6 cellular contexts compared by ENCODE assay signal in the genomic region with DNA sequence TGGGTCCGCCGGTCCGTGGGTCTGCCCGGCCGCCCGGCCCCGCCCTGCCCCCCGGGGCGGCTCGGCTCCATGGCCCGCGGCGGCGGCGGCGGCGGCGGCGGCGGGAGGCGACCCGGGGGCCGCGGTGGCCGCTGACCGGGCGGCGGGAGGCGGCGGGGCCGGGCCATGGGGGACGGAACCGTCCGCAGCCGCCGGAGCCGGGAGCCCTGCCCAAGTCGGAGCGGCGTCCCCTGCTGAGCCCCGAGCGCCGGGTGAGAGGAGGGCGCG. TPM values are rescaled to one million over a fixed set of nuclear protein-coding genes. Genes with fewer than 3 reads are reported as not detected.
DNase-seq lines count a peak whose midpoint lies in the region; TF ChIP-seq lines count a peak whose summit lies in the region.

No MANE protein-coding gene starts in this region.

- TF ChIP-seq EP300 in tibial nerve (IDR thresholded peaks at IDR 0.05): no peak

- peaks cover 79% of the 10 kb centered on the region for H3K79me2 ChIP-seq in OCI-LY3 (ENCODE audit: low read length)

- H4K20me1 ChIP-seq in OCI-LY3 (ENCODE audit: insufficient read depth, low read length): peaks cover 4% of the 10 kb centered on the region; the same call in 1 of the 2 replicates

- H3K9ac ChIP-seq in OCI-LY3 (ENCODE audit: low read length): peak overlapping the region; percentile 84

- WGBS in tibial nerve, 2 donors: 0% methylated on average over 40 of the region's 45 CpGs; no CpG with 5 or more reads in 1 of the 2 donors

- no peak for TF ChIP-seq POLR2A in tibial nerve (IDR thresholded peaks at IDR 0.05)

- H3K36me3 ChIP-seq in OCI-LY3 (replicated peaks; ENCODE audit: low read depth, low read length) (peaks cover 20% of the 10 kb centered on the region), right atrium auricular region (peaks cover 21% of the 10 kb centered on the region), tibial nerve (peaks cover 0 to 45% (median 0%) of the 10 kb centered on the region in 3 donors)

- H3K4me3 ChIP-seq in OCI-LY3 (ENCODE audit: low read length) (peak overlapping the region; percentile 96), right atrium auricular region (peak overlapping the region; percentile 77 to 81), tibial nerve (peak overlapping the region; percentile 59 to 72 (median 66))

- H3K27ac ChIP-seq in OCI-LY3 (ENCODE audit: low read length) (peak overlapping the region; percentile 30; the same call in 1 of the 2 replicates), right atrium auricular region (peak overlapping the region; percentile 48 to 62), tibial nerve (peak overlapping the region; percentile 30 to 81 (median 76))

- H3K27me3 ChIP-seq in OCI-LY3 (ENCODE audit: low read depth, low read length): no peaks in the 10 kb centered on the region
- H3K27me3 ChIP-seq in right atrium auricular region: no peaks in the 10 kb centered on the region
- no peaks in the 10 kb centered on the region for H3K27me3 ChIP-seq in tibial nerve

- DNase-seq in right atrium auricular region (ENCODE audit: low spot score): no peak
- DNase-seq in tibial nerve (ENCODE audit: low spot score in 2 of 2): no peak
- DNase-seq in stimulated activated CD4-positive, alpha-beta T cell treated with anti-CD3 and anti-CD28 coated beads, Interleukin-2, amount 100 ng/mL, for 48 hours: no peak
- no peak for DNase-seq in HT-29 (ENCODE audit: low spot score)
- DNase-seq in NCI-H446 (lab: John Stamatoyannopoulos, UW): no peak

- TF ChIP-seq CTCF in OCI-LY3 (IDR thresholded peaks at IDR 0.05; ENCODE audit: low read depth, low read length) (no peak), right atrium auricular region (IDR thresholded peaks at IDR 0.05) (no peak), tibial nerve (IDR thresholded peaks at IDR 0.05) (no peak)

- no peak overlapping the region for H2AFZ ChIP-seq in OCI-LY3 (ENCODE audit: low read depth, low read length)

- H3K4me1 ChIP-seq in OCI-LY3 (ENCODE audit: low read length) (peaks cover 25% of the 10 kb centered on the region), right atrium auricular region (peaks cover 3 to 46% of the 10 kb centered on the region in 2 donors), tibial nerve (peaks cover 0 to 74% (median 26%) of the 10 kb centered on the region in 4 donors)

- peak overlapping the region; percentile 80 for H3K4me2 ChIP-seq in OCI-LY3 (ENCODE audit: low read length)

- H3K9me3 ChIP-seq in OCI-LY3 (ENCODE audit: insufficient read depth, low read length): no peaks in the 10 kb centered on the region
- H3K9me3 ChIP-seq in right atrium auricular region: no peaks in the 10 kb centered on the region
- H3K9me3 ChIP-seq in tibial nerve: no peaks in the 10 kb centered on the region

RNA-seq across cellular contexts. Expression of gene B4GALT2, which starts 0.2 kb away (rescaled TPM):
- total RNA-seq in right atrium auricular region (10 to 100 TPM; 33.0 to 48.5 TPM), tibial nerve (10 to 100 TPM; 15.5 to 49.8 (median 21.1) TPM)
- total RNA-seq in HT-29 (2014; rRNA removed; shearing (Covaris generic)): 153 and 159 TPM in 2 replicates

RNA-seq across cellular contexts. Expression of gene ATP6V0B, which starts 4.4 kb away (rescaled TPM):
- 100 to 1,000 TPM; 108 to 154 TPM for total RNA-seq in right atrium auricular region
- 100 to 1,000 TPM; 101 to 132 (median 113) TPM for total RNA-seq in tibial nerve
- total RNA-seq in HT-29 (2014; rRNA removed; shearing (Covaris generic)): 254 and 277 TPM in 2 replicates

RNA-seq across cellular contexts. Expression of gene DPH2, which starts 9.4 kb away (rescaled TPM):
- total RNA-seq in right atrium auricular region (10 to 100 TPM; 20.5 to 23.0 TPM), tibial nerve (10 to 100 TPM; 25.7 to 41.7 (median 31.9) TPM)
- total RNA-seq in HT-29 (2014; rRNA removed; shearing (Covaris generic)): 118 and 120 TPM in 2 replicates

RNA-seq across cellular contexts. Expression of gene CCDC24, which starts 12.2 kb away (rescaled TPM):
- total RNA-seq in right atrium auricular region: 1 to 10 TPM; 1.6 to 2.0 TPM
- 10 to 100 TPM in 1 of 4 donors, 1 to 10 TPM in 3; 5.4 to 18.8 (median 8.9) TPM for total RNA-seq in tibial nerve
- 8.8 and 9.2 TPM in 2 replicates for total RNA-seq in HT-29 (2014; rRNA removed; shearing (Covaris generic))

RNA-seq across cellular contexts. Expression of gene IPO13, which starts 32.4 kb away (rescaled TPM):
- total RNA-seq in right atrium auricular region: 10 to 100 TPM; 25.9 to 28.1 TPM
- total RNA-seq in tibial nerve: 10 to 100 TPM; 27.8 to 41.1 (median 31.2) TPM
- total RNA-seq in HT-29 (2014; rRNA removed; shearing (Covaris generic)): 19.1 and 24.6 TPM in 2 replicates
